In the genomic region with DNA sequence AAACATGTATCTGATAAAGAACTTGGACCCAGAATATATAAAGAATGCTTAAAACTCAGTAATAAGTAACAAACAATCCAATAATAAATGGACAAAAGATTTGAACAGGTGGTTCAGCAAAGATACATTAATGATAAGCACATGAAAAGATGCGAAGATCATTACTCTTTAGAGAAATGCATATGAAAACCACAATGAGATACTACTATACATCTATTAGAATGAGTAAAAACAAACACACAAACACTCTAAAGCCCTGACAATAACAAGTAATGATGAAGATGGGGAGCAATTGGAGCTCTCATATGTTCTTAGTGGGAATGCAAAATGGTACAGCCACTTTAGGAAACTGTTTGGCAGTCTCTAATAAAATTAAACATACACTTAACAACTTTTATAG, we compare ENCODE assay signal across 1 cellular context.
TF ChIP-seq lines count a peak whose summit lies in the region.

No MANE protein-coding gene starts in this region.

TF ChIP-seq in A549, 52 proteins besides CTCF, POLR2A, EP300 and RAD21 (continued from another document):
- TF ChIP-seq EHMT2 (IDR thresholded peaks at IDR 0.05; ENCODE audit: low read depth): no peak
